ENCODE assay signal across 11 cellular contexts in the genomic region with DNA sequence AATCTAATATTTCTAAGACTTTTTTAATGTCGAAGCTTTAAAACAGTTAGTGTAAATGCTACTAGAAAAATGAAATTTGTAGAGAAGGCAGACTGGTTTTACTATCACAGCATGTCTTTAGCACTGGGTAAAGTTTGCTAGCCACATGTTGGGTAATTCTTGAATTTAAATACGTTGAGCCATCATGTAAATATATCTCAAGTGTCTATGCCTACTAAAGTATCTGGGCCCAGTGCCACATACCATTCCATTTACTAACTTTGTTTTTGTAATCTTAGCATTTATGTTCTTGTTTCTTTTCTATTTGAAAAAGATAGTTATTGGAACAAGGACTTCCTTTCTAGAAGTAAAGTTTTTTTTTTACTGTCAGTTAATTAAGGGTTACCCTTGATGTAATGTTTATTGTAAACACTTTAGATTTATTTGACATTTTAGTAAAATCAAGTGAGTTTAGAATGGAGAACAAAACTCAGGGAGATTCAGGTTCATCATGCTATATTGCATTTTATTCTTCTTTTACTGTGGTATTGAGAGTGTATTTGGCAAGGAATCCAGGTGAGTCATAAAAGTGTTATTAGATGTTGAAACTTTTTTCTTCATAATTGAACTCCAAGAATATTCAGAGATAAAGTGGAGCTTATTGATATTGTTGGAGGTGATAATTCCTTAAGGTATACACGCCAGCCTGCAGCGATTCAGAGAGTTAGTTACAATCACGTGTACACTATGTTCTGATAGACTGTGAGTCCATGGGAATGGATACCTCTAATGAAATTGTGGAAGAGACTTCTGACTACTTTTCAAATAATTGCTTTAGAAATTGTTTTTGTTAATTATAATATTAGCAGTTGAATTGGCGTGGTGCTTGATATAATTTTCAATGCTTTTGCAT.
DNase-seq lines count a peak whose midpoint lies in the region; ATAC-seq, FAIRE-seq and TF ChIP-seq lines count a peak whose summit lies in the region.
"Had no signal": no experiment of that assay in that cellular context is flagged by ENCODE, and none has a peak within 500 bp of the region (broad histone marks: within the 10 kb centered on the region; RNA-seq: fewer than 3 reads in every experiment).

No MANE protein-coding gene starts in this region.

- no peak overlapping the region for H3K27ac Mint-ChIP-seq in Calu3 (ENCODE audit: unreplicated experiment)

- TF ChIP-seq EP300 in Ishikawa (IDR thresholded peaks at IDR 0.05; ENCODE audit: borderline replicate concordance): no peak

- H3K36me3 ChIP-seq in bronchial epithelial cell (ENCODE audit: control insufficient read depth, insufficient read depth, low read length): no peaks in the 10 kb centered on the region

- peak; percentile 89 for DNase-seq in AG09309 (ENCODE audit: low read depth)
- peak; percentile 94 for DNase-seq in bronchial epithelial cell (ENCODE audit: low read depth)
- peak; percentile 5 to 75 for DNase-seq in lung microvascular endothelial cell (ENCODE audit: low read depth in 2 of 2)
- no peak for DNase-seq in stimulated activated CD4-positive, alpha-beta T cell treated with anti-CD3 and anti-CD28 coated beads, Interleukin-2, amount 100 ng/mL, for 48 hours
- DNase-seq in Calu3: no peak
- DNase-seq: islet precursor cell, occipital lobe had no signal

- TF ChIP-seq CTCF in AG09309 (IDR thresholded peaks at IDR 0.05; ENCODE audit: control insufficient read depth, insufficient read depth, low read depth, low read length, missing control alignments): no peak
- TF ChIP-seq CTCF in bronchial epithelial cell (IDR thresholded peaks at IDR 0.05; ENCODE audit: insufficient read depth, low read length, severe bottlenecking): no peak
- no peak for TF ChIP-seq CTCF in Calu3 (IDR thresholded peaks at IDR 0.05; ENCODE audit: unreplicated experiment)

- H3K27me3 ChIP-seq in bronchial epithelial cell (ENCODE audit: control insufficient read depth, insufficient read depth, low read length): no peaks in the 10 kb centered on the region

- BruUV-seq in Calu3 (replicated peaks; lab: Mats Ljungman, UMichigan): no TSS peak

- H3K4me3 Mint-ChIP-seq in Calu3 (ENCODE audit: low read depth, unreplicated experiment): no peak overlapping the region

- H3K9me3 Mint-ChIP-seq in Calu3 (ENCODE audit: low read depth, unreplicated experiment): no peaks in the 10 kb centered on the region

- no peak overlapping the region for H3K4me3 ChIP-seq in AG09309 (ENCODE audit: control insufficient read depth, low read depth, low read length)
- H3K4me3 ChIP-seq in bronchial epithelial cell (ENCODE audit: low read depth, low read length): no peak overlapping the region

- no peaks in the 10 kb centered on the region for H3K36me3 Mint-ChIP-seq in Calu3 (ENCODE audit: insufficient read depth, unreplicated experiment)

- H3K27me3 Mint-ChIP-seq in Calu3 (ENCODE audit: unreplicated experiment): no peaks in the 10 kb centered on the region

- no peaks in the 10 kb centered on the region for H3K4me1 Mint-ChIP-seq in Calu3 (ENCODE audit: low read depth, unreplicated experiment)

- intact Hi-C loops in Calu3 (cut with micrococcal nuclease; ENCODE audit: unreplicated experiment): no loop called here

- no peak for TF ChIP-seq RAD21 in Ishikawa (IDR thresholded peaks at IDR 0.05; ENCODE audit: low read depth)

- CTCF ChIA-PET in Calu3 (lab: Charles Lee): no interaction called here

- FAIRE-seq in bronchial epithelial cell (lab: Jason Lieb, UNC): no peak

- ATAC-seq in GM18867 (IDR thresholded peaks at IDR 0.05; ENCODE audit: unreplicated experiment) (no peak), HG02970 (IDR thresholded peaks at IDR 0.05; ENCODE audit: low FRiP score, unreplicated experiment) (no peak)
- ATAC-seq: activated CD4-positive, CD25-positive, alpha-beta regulatory T cell treated with anti-CD3 and anti-CD28 coated beads, Interleukin-2, amount 50 U/mL, for 24 hours had no signal

TF ChIP-seq in Ishikawa, 13 proteins besides CTCF, POLR2A, EP300 and RAD21:
- TF ChIP-seq, protein P1, sequence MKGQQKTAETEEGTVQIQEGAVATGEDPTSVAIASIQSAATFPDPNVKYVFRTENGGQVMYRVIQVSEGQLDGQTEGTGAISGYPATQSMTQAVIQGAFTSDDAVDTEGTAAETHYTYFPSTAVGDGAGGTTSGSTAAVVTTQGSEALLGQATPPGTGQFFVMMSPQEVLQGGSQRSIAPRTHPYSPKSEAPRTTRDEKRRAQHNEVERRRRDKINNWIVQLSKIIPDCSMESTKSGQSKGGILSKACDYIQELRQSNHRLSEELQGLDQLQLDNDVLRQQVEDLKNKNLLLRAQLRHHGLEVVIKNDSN (IDR thresholded peaks at IDR 0.05): no peak
- TF ChIP-seq CEBPB (IDR thresholded peaks at IDR 0.05): peak; percentile 65; the same call in 1 of the 2 replicates
- TF ChIP-seq TAF1 (IDR thresholded peaks at IDR 0.05; ENCODE audit: low read depth): no peak
- no peak for TF ChIP-seq TCF12 (IDR thresholded peaks at IDR 0.05; ENCODE audit: low read depth)
- TF ChIP-seq FOXM1 (IDR thresholded peaks at IDR 0.05; ENCODE audit: borderline replicate concordance, low read depth): peak; percentile 28; the same call in 1 of the 2 replicates
- TF ChIP-seq ZBTB7A (IDR thresholded peaks at IDR 0.05; ENCODE audit: low read depth): no peak
- TF ChIP-seq, protein P2, sequence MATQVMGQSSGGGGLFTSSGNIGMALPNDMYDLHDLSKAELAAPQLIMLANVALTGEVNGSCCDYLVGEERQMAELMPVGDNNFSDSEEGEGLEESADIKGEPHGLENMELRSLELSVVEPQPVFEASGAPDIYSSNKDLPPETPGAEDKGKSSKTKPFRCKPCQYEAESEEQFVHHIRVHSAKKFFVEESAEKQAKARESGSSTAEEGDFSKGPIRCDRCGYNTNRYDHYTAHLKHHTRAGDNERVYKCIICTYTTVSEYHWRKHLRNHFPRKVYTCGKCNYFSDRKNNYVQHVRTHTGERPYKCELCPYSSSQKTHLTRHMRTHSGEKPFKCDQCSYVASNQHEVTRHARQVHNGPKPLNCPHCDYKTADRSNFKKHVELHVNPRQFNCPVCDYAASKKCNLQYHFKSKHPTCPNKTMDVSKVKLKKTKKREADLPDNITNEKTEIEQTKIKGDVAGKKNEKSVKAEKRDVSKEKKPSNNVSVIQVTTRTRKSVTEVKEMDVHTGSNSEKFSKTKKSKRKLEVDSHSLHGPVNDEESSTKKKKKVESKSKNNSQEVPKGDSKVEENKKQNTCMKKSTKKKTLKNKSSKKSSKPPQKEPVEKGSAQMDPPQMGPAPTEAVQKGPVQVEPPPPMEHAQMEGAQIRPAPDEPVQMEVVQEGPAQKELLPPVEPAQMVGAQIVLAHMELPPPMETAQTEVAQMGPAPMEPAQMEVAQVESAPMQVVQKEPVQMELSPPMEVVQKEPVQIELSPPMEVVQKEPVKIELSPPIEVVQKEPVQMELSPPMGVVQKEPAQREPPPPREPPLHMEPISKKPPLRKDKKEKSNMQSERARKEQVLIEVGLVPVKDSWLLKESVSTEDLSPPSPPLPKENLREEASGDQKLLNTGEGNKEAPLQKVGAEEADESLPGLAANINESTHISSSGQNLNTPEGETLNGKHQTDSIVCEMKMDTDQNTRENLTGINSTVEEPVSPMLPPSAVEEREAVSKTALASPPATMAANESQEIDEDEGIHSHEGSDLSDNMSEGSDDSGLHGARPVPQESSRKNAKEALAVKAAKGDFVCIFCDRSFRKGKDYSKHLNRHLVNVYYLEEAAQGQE (IDR thresholded peaks at IDR 0.05; ENCODE audit: low read depth): no peak
- TF ChIP-seq YY1 (IDR thresholded peaks at IDR 0.05; ENCODE audit: low read depth): no peak
- TF ChIP-seq TEAD4 (IDR thresholded peaks at IDR 0.05): peak; percentile 21; the same call in 1 of the 2 replicates
- no peak for TF ChIP-seq EGR1 (IDR thresholded peaks at IDR 0.05)
- TF ChIP-seq CREB1 (IDR thresholded peaks at IDR 0.05; ENCODE audit: low read depth): no peak
- TF ChIP-seq, protein P3, sequence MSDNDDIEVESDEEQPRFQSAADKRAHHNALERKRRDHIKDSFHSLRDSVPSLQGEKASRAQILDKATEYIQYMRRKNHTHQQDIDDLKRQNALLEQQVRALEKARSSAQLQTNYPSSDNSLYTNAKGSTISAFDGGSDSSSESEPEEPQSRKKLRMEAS (IDR thresholded peaks at IDR 0.05): peak; percentile 13; the same call in 1 of the 2 replicates
- TF ChIP-seq NFIC (IDR thresholded peaks at IDR 0.05): peak; percentile 67; the same call in 1 of the 2 replicates

Comparison
In these comparisons a context has a peak if more than half of its experiments do, and no peak if none do; other contexts are left out.
1. DNase-seq: peak in AG09309 (single experiment), bronchial epithelial cell (single experiment) and lung microvascular endothelial cell (2 of 2); none in stimulated activated CD4-positive, alpha-beta T cell treated with anti-CD3 and anti-CD28 coated beads, Interleukin-2, amount 100 ng/mL, for 48 hours (0 of 2) and Calu3 (single experiment).